ENCODE assay signal across 8 cellular contexts in genomic region chr2:121736140-121736461, GRCh38. TPM values are rescaled to one million over a fixed set of nuclear protein-coding genes. Genes with fewer than 3 reads are reported as not detected.
DNase-seq lines count a peak whose midpoint lies in the region; ATAC-seq and TF ChIP-seq lines count a peak whose summit lies in the region.

No MANE protein-coding gene starts in this region.

- TF ChIP-seq CTCF in 22Rv1 (IDR thresholded peaks at IDR 0.05) (no peak), HFF-Myc (IDR thresholded peaks at IDR 0.05; ENCODE audit: low read depth, low read length, missing control alignments) (no peak), body of pancreas (IDR thresholded peaks at IDR 0.05) (no peak)

- H3K27ac ChIP-seq in 22Rv1 (peak overlapping the region; percentile 57), body of pancreas (peak overlapping the region in 3 of 4 donors; percentile 48 to 83 (median 69))

- TF ChIP-seq POLR2A in body of pancreas (IDR thresholded peaks at IDR 0.05): no peak

- DNase-seq in HFF-Myc (ENCODE audit: extremely low read depth, low read depth) (no peak), body of pancreas (no peak), ureter (ENCODE audit: low spot score) (no peak), SW480 (ENCODE audit: low spot score) (no peak), NCI-H345 (lab: John Stamatoyannopoulos, UW) (no peak), LoVo (ENCODE audit: low spot score) (no peak)

- whole genome bisulfite sequencing in body of pancreas, 2 donors: 0% methylated on average over 8 of the region's 8 CpGs

- H3K4me1 ChIP-seq in body of pancreas (peaks cover 12% of the 10 kb centered on the region), mononuclear cell (ENCODE audit: insufficient read depth, low read length) (peaks cover 28% of the 10 kb centered on the region)

- no peak for ATAC-seq in body of pancreas

- H3K27me3 ChIP-seq in body of pancreas (no peaks in the 10 kb centered on the region), mononuclear cell (ENCODE audit: insufficient read depth, low read length) (no peaks in the 10 kb centered on the region)

- H3K9me3 ChIP-seq in body of pancreas (no peaks in the 10 kb centered on the region), mononuclear cell (ENCODE audit: low read depth, low read length) (no peaks in the 10 kb centered on the region)

- H3K4me3 ChIP-seq in HFF-Myc (replicated peaks; ENCODE audit: low read depth, low read length) (peak overlapping the region; percentile 100), body of pancreas (peak overlapping the region; percentile 48 to 97), mononuclear cell (ENCODE audit: low read length) (peak overlapping the region; percentile 93)

- H3K36me3 ChIP-seq in body of pancreas (replicated peaks in 1 of 2; ENCODE audit: insufficient read depth in 1 of 2, low read depth in 2 of 2): peaks cover 0 to 6% of the 10 kb centered on the region in 2 donors

- intact Hi-C loops in body of pancreas (cut with DNase I): no loop called here

RNA-seq across cellular contexts. Expression of gene NIFK, which starts 0.6 kb away (rescaled TPM):
- total RNA-seq in body of pancreas: 10 to 100 TPM; 20.8 to 26.4 TPM
- 33.1 TPM for total RNA-seq in mononuclear cell
- total RNA-seq in ureter: 92.3 TPM

RNA-seq across cellular contexts. Expression of gene TSN, which starts 19.4 kb away (rescaled TPM):
- 10 to 100 TPM; 18.2 to 20.8 TPM for total RNA-seq in body of pancreas
- total RNA-seq in mononuclear cell: 58.1 TPM
- total RNA-seq in ureter: 66.6 TPM
